In genomic region chr2:225040862-225041209, GRCh38 we compare ENCODE assay signal across 8 cellular contexts. TPM values are rescaled to one million over a fixed set of nuclear protein-coding genes. Genes with fewer than 3 reads are reported as not detected.
DNase-seq lines count a peak whose midpoint lies in the region; ATAC-seq and TF ChIP-seq lines count a peak whose summit lies in the region.

No MANE protein-coding gene starts in this region.

- no peak for TF ChIP-seq CTCF in fibroblast of lung (conservative IDR thresholded peaks at IDR 0.05 in 1 of 2, IDR thresholded peaks at IDR 0.05 in 1 of 2; ENCODE audit: low read depth in 1 of 2, low read length in 2 of 2)
- TF ChIP-seq CTCF in prostate gland (IDR thresholded peaks at IDR 0.05): no peak
- no peak for TF ChIP-seq CTCF in body of pancreas (IDR thresholded peaks at IDR 0.05)

- H3K4me1 ChIP-seq in fibroblast of lung (ENCODE audit: control insufficient read depth, extremely low read depth, insufficient read depth, low read length) (peaks cover 8% of the 10 kb centered on the region), prostate gland (replicated peaks) (no peaks in the 10 kb centered on the region), body of pancreas (peaks cover 16% of the 10 kb centered on the region)

- H3K9ac ChIP-seq in fibroblast of lung (ENCODE audit: insufficient read depth, low read length): peak overlapping the region; percentile 11

- H3K36me3 Mint-ChIP-seq in activated CD4-positive, alpha-beta memory T cell treated with anti-CD3 and anti-CD28 coated beads for 36 hours: peaks cover 11% of the 10 kb centered on the region

- WGBS in prostate gland: 9% methylated on average over 9 of the region's 9 CpGs
- WGBS in body of pancreas, 2 donors: 15 to 16% methylated on average over 9 of the region's 9 CpGs

- ATAC-seq in HG03196 (IDR thresholded peaks at IDR 0.05; ENCODE audit: unreplicated experiment) (peak; percentile 27), body of pancreas (no peak)

- H3K4me3 Mint-ChIP-seq in activated CD4-positive, alpha-beta memory T cell treated with anti-CD3 and anti-CD28 coated beads for 36 hours: peak overlapping the region; percentile 88

- H3K4me3 ChIP-seq in fibroblast of lung (replicated peaks in 1 of 4; ENCODE audit: control extremely low read depth in 1 of 4, insufficient read depth in 1 of 4, low read depth in 3 of 4, low read length in 4 of 4) (peak overlapping the region; percentile 61 to 76 (median 64)), prostate gland (peak overlapping the region; percentile 32 to 41), body of pancreas (no peak overlapping the region)

- H3K9me3 Mint-ChIP-seq in activated CD4-positive, alpha-beta memory T cell treated with anti-CD3 and anti-CD28 coated beads for 36 hours: no peaks in the 10 kb centered on the region

- no peaks in the 10 kb centered on the region for H3K27me3 ChIP-seq in fibroblast of lung (ENCODE audit: control insufficient read depth, insufficient read depth, low read length)
- peaks cover 8% of the 10 kb centered on the region for H3K27me3 ChIP-seq in prostate gland (replicated peaks; ENCODE audit: insufficient read depth)
- no peaks in the 10 kb centered on the region for H3K27me3 ChIP-seq in body of pancreas

- peak overlapping the region; percentile 96 for H3K27ac Mint-ChIP-seq in activated CD4-positive, alpha-beta memory T cell treated with anti-CD3 and anti-CD28 coated beads for 36 hours

- POLR2A ChIA-PET in activated CD4-positive, alpha-beta memory T cell treated with anti-CD3 and anti-CD28 coated beads for 36 hours (lab: Charles Lee): interaction anchor here (0.6 to 3.1 kb wide), 12 partner anchors 12 to 277 kb away, joined by 3 to 15 read pairs (median 6); no protein-coding TSS in a partner anchor

- H3K27ac ChIP-seq in fibroblast of lung (ENCODE audit: insufficient read depth, low read length) (peak overlapping the region; percentile 51), prostate gland (no peak overlapping the region), body of pancreas (peak overlapping the region in 1 of 4 donors; percentile 27)

- H4K20me1 ChIP-seq in fibroblast of lung (ENCODE audit: control insufficient read depth, extremely low read depth, insufficient read depth, low read length): no peaks in the 10 kb centered on the region

- H2AFZ ChIP-seq in fibroblast of lung (ENCODE audit: low read length): peak overlapping the region; percentile 13

- peaks cover 45% of the 10 kb centered on the region for H3K79me2 ChIP-seq in fibroblast of lung (ENCODE audit: control insufficient read depth, insufficient read depth, low read length)

- peak overlapping the region; percentile 95 for H3K4me2 ChIP-seq in fibroblast of lung (ENCODE audit: extremely low read depth, insufficient read depth, low read length)

- TF ChIP-seq POLR2A in prostate gland (IDR thresholded peaks at IDR 0.05) (no peak), body of pancreas (IDR thresholded peaks at IDR 0.05) (no peak)

- H3K9me3 ChIP-seq in fibroblast of lung (ENCODE audit: control insufficient read depth, insufficient read depth, low read depth, low read length): no peaks in the 10 kb centered on the region
- no peaks in the 10 kb centered on the region for H3K9me3 ChIP-seq in prostate gland
- no peaks in the 10 kb centered on the region for H3K9me3 ChIP-seq in body of pancreas

- no peaks in the 10 kb centered on the region for H3K27me3 Mint-ChIP-seq in activated CD4-positive, alpha-beta memory T cell treated with anti-CD3 and anti-CD28 coated beads for 36 hours

- intact Hi-C loops in activated CD4-positive, alpha-beta memory T cell treated with anti-CD3 and anti-CD28 coated beads for 36 hours (cut with micrococcal nuclease): loop anchor here (1.0 to 10.0 kb wide), 7 partner anchors 14 to 1796 kb away; partner anchors contain the start of genes CUL3 and RHBDD1
- intact Hi-C loops in prostate gland (cut with DNase I) (no loop called here), body of pancreas (cut with DNase I) (no loop called here)

- H3K36me3 ChIP-seq in fibroblast of lung (ENCODE audit: control insufficient read depth, insufficient read depth, low read length) (no peaks in the 10 kb centered on the region), prostate gland (no peaks in the 10 kb centered on the region), body of pancreas (replicated peaks in 1 of 2; ENCODE audit: insufficient read depth in 1 of 2, low read depth in 2 of 2) (no peaks in the 10 kb centered on the region)

- DNase-seq in activated effector memory CD4-positive, alpha-beta T cell treated with anti-CD3 and anti-CD28 coated beads, Interleukin-2, amount 50 U/mL, for 16 hours: peak; percentile 78
- DNase-seq in activated effector memory CD4-positive, alpha-beta T cell treated with Interleukin-2 at 50 U/mL for 16 hours: no peak
- peak; percentile 62 for DNase-seq in activated CD4-positive, alpha-beta memory T cell treated with anti-CD3 and anti-CD28 coated beads for 36 hours
- peak; percentile 13 to 22 for DNase-seq in fibroblast of lung (ENCODE audit: low read depth in 2 of 2)
- DNase-seq in prostate gland (ENCODE audit: low spot score): no peak
- no peak for DNase-seq in GM19240 (ENCODE audit: insufficient read length, low spot score)
- no peak for DNase-seq in body of pancreas

- peaks cover 57% of the 10 kb centered on the region for H3K4me1 Mint-ChIP-seq in activated CD4-positive, alpha-beta memory T cell treated with anti-CD3 and anti-CD28 coated beads for 36 hours (ENCODE audit: low read depth)

- CTCF ChIA-PET in activated CD4-positive, alpha-beta memory T cell treated with anti-CD3 and anti-CD28 coated beads for 36 hours (lab: Charles Lee): interaction anchor here (1.1 to 1.5 kb wide), 5 partner anchors 12 to 112 kb away, joined by 3 to 7 read pairs (median 4); no protein-coding TSS in a partner anchor

RNA-seq across cellular contexts. Expression of gene DOCK10, which starts 1.4 kb away (rescaled TPM):
- 100 to 1,000 TPM; 134 to 139 TPM for total RNA-seq in activated CD4-positive, alpha-beta memory T cell treated with anti-CD3 and anti-CD28 coated beads for 36 hours
- total RNA-seq in fibroblast of lung: 11.8 and 26.3 TPM in 2 replicates
- 20.8 and 36.3 TPM in 2 replicates for polyA plus RNA-seq in fibroblast of lung
- 14.1 and 19.7 TPM in 2 replicates for polyA plus RNA-seq in fibroblast of lung (2012)
- 28.5 and 30.9 TPM in 2 replicates for polyA minus RNA-seq in fibroblast of lung (ENCODE audit: low replicate concordance)
- total RNA-seq in prostate gland: 1 to 10 TPM; 4.8 to 6.2 TPM
- total RNA-seq in body of pancreas: 1 to 10 TPM; 2.0 to 3.4 TPM

Comparison
In these comparisons a context has a peak if more than half of its experiments do, and no peak if none do; other contexts are left out.
1. DNase-seq: peak in activated effector memory CD4-positive, alpha-beta T cell treated with anti-CD3 and anti-CD28 coated beads, Interleukin-2, amount 50 U/mL, for 16 hours (single experiment), activated CD4-positive, alpha-beta memory T cell treated with anti-CD3 and anti-CD28 coated beads for 36 hours (single experiment) and fibroblast of lung (2 of 2); none in activated effector memory CD4-positive, alpha-beta T cell treated with Interleukin-2 at 50 U/mL for 16 hours (single experiment), prostate gland (single experiment), GM19240 (single experiment) and body of pancreas (0 of 4).
2. H3K4me3 ChIP-seq: peak in fibroblast of lung (4 of 4) and prostate gland (2 of 2); none in body of pancreas (0 of 2).